1 cellular context compared by ENCODE assay signal in genomic region chrX:46577116-46578005, GRCh38.
TF ChIP-seq lines count a peak whose summit lies in the region.

No MANE protein-coding gene starts in this region.

TF ChIP-seq in endothelial cell of umbilical vein, 7 proteins besides CTCF, POLR2A, EP300 and RAD21:
- TF ChIP-seq POLR2AphosphoS5 (IDR thresholded peaks at IDR 0.05; ENCODE audit: insufficient read depth, low read depth, low read length), result no peak
- TF ChIP-seq MYC (IDR thresholded peaks at IDR 0.05; ENCODE audit: low read depth, low read length), result no peak
- TF ChIP-seq, protein P1, sequence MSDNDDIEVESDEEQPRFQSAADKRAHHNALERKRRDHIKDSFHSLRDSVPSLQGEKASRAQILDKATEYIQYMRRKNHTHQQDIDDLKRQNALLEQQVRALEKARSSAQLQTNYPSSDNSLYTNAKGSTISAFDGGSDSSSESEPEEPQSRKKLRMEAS (IDR thresholded peaks at IDR 0.05; ENCODE audit: insufficient read depth, insufficient read length), result no peak
- TF ChIP-seq GATA2 (IDR thresholded peaks at IDR 0.05; ENCODE audit: insufficient read depth, insufficient read length, low read depth, low read length), result no peak
- TF ChIP-seq FOS (IDR thresholded peaks at IDR 0.05; ENCODE audit: borderline replicate concordance, insufficient read depth, low read length), result no peak
- TF ChIP-seq EZH2 (IDR thresholded peaks at IDR 0.05; ENCODE audit: borderline replicate concordance, low read depth, low read length, severe bottlenecking), result no peak
- no peak for TF ChIP-seq JUN (IDR thresholded peaks at IDR 0.05; ENCODE audit: borderline replicate concordance, insufficient read depth, insufficient read length, low read depth)
